Comparison of ENCODE assay signal across 9 cellular contexts in the genomic region with DNA sequence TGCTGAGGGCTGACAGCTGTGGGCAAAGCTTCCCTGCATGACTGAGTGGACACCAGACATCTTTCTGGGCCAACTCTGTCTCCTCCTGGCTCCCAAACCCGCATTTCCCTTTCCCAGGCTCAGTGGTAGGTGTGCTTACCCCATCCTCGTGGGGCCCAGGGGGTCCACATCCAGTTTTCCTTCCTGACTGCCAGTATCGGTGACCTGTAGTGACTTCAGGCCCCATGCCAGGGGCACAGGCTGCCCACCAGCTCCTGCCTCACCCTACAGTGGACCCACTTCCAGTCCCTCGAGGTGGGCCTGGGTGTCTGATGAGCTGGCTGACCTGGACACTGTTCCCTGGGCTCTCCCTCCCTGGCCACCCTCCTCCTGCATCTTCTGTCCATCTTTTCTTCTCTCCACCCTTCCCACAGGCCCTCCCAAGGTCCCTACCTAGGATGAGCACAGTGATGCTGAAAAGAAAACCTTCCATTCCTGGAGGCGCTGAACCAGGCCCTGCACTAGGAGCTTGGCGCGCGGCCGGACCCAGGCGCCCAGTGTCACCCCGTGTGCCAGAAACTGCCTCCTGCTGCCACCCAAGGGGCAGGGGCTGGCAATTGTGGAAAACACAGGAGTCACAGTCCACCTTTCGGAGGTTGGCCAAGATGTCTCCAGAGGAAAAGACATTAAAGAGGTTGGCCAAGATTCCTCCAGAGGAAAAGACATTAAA.
"Had no signal": no experiment of that assay in that cellular context is flagged by ENCODE, and none has a peak within 500 bp of the region (broad histone marks: within the 10 kb centered on the region; RNA-seq: fewer than 3 reads in every experiment).

No MANE protein-coding gene starts in this region.

- H3K27ac ChIP-seq: foreskin keratinocyte, left ventricle myocardium inferior, sigmoid colon, uterus had no signal

- H3K27me3 ChIP-seq: uterus had no signal

- H3K27ac Mint-ChIP-seq: activated B cell treated with CpG ODN at 0.5 μM for 24 hours; activated CD4-positive, alpha-beta T cell treated with anti-CD3 and anti-CD28 coated beads, Interleukin-2, amount 10 ng/mL, durations not matched to agents 24 days and 14 days; T-helper 1 cell treated with Interleukin-12 subunit alpha and Interleukin-12 subunit beta and Interleukin-4 antibody, amounts not matched to agents 30 μg/mL and 1 μg/mL, for 36 hours had no signal

- H3K36me3 ChIP-seq: left ventricle myocardium inferior, sigmoid colon, uterus had no signal

- H3K4me3 ChIP-seq: left ventricle myocardium inferior, sigmoid colon, uterus had no signal

- H3K9me3 ChIP-seq: left ventricle myocardium inferior, sigmoid colon, uterus had no signal

- H3K4me3 Mint-ChIP-seq: activated B cell treated with CpG ODN at 0.5 μM for 24 hours; activated CD4-positive, alpha-beta T cell treated with anti-CD3 and anti-CD28 coated beads, Interleukin-2, amount 10 ng/mL, durations not matched to agents 24 days and 14 days; T-helper 1 cell treated with Interleukin-12 subunit alpha and Interleukin-12 subunit beta and Interleukin-4 antibody, amounts not matched to agents 30 μg/mL and 1 μg/mL, for 36 hours had no signal

- H3K4me1 Mint-ChIP-seq: activated CD4-positive, alpha-beta T cell treated with anti-CD3 and anti-CD28 coated beads, Interleukin-2, amount 10 ng/mL, durations not matched to agents 24 days and 14 days had no signal

- DNase-seq: activated B cell treated with CpG ODN at 0.5 μM for 24 hours; activated CD4-positive, alpha-beta T cell treated with anti-CD3 and anti-CD28 coated beads, Interleukin-2, amount 10 ng/mL, durations not matched to agents 24 days and 14 days; left ventricle myocardium inferior; occipital lobe; sigmoid colon; stimulated activated naive CD8-positive, alpha-beta T cell treated with anti-CD3 and anti-CD28 coated beads, Interleukin-15, Interleukin-2, amounts not matched to agents 100 U/mL and 50 U/mL, for 24 hours; uterus had no signal

- H3K4me1 ChIP-seq: foreskin keratinocyte, left ventricle myocardium inferior, sigmoid colon, uterus had no signal

- H3K9me3 Mint-ChIP-seq: activated B cell treated with CpG ODN at 0.5 μM for 24 hours; activated CD4-positive, alpha-beta T cell treated with anti-CD3 and anti-CD28 coated beads, Interleukin-2, amount 10 ng/mL, durations not matched to agents 24 days and 14 days; T-helper 1 cell treated with Interleukin-12 subunit alpha and Interleukin-12 subunit beta and Interleukin-4 antibody, amounts not matched to agents 30 μg/mL and 1 μg/mL, for 36 hours had no signal
